In the genomic region with DNA sequence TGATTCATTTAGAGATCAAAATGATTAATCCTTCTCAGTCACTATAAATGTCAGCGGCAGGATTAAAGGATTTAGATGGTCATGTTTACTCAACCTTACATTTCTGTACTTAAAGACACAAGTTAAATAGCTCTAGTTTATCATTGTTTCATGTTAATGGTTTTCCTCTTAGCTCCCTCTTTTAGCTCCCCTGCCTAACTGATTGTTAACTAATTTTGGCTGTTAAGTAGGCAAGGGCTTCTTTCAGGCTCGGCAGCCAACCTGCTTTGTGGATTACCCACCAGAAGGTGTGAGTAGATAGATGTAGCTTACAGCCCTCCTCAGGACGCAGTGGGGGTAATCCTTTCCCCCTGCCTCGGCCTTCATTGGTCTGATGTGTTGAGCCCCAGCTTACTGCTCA, we compare ENCODE assay signal across 2 cellular contexts.
TF ChIP-seq lines count a peak whose summit lies in the region.

No MANE protein-coding gene starts in this region.

TF ChIP-seq in WTC11, 78 proteins besides CTCF, POLR2A, EP300 and RAD21 (continued from another document and continues in another):
- TF ChIP-seq, protein P1, sequence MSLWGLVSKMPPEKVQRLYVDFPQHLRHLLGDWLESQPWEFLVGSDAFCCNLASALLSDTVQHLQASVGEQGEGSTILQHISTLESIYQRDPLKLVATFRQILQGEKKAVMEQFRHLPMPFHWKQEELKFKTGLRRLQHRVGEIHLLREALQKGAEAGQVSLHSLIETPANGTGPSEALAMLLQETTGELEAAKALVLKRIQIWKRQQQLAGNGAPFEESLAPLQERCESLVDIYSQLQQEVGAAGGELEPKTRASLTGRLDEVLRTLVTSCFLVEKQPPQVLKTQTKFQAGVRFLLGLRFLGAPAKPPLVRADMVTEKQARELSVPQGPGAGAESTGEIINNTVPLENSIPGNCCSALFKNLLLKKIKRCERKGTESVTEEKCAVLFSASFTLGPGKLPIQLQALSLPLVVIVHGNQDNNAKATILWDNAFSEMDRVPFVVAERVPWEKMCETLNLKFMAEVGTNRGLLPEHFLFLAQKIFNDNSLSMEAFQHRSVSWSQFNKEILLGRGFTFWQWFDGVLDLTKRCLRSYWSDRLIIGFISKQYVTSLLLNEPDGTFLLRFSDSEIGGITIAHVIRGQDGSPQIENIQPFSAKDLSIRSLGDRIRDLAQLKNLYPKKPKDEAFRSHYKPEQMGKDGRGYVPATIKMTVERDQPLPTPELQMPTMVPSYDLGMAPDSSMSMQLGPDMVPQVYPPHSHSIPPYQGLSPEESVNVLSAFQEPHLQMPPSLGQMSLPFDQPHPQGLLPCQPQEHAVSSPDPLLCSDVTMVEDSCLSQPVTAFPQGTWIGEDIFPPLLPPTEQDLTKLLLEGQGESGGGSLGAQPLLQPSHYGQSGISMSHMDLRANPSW (CRISPR knock-in tag; conservative IDR thresholded peaks at IDR 0.05; ENCODE audit: low read depth), result no peak
- TF ChIP-seq ZNF671 (CRISPR knock-in tag; IDR thresholded peaks at IDR 0.05) (no peak), RORB (CRISPR knock-in tag; IDR thresholded peaks at IDR 0.05) (no peak), PRRX2 (CRISPR knock-in tag; IDR thresholded peaks at IDR 0.05) (no peak), NR2C2 (CRISPR knock-in tag; IDR thresholded peaks at IDR 0.05) (no peak), ZNF416 (CRISPR knock-in tag; IDR thresholded peaks at IDR 0.05) (no peak), CBFB (CRISPR knock-in tag; IDR thresholded peaks at IDR 0.05; ENCODE audit: low read depth) (no peak), ZNF121 (CRISPR knock-in tag; IDR thresholded peaks at IDR 0.05) (no peak), TEAD4 (CRISPR knock-in tag; IDR thresholded peaks at IDR 0.05) (no peak), SMAD3 (CRISPR knock-in tag; IDR thresholded peaks at IDR 0.05; ENCODE audit: borderline replicate concordance) (no peak), ZNF281 (CRISPR knock-in tag; IDR thresholded peaks at IDR 0.05) (no peak), RELA (CRISPR knock-in tag; IDR thresholded peaks at IDR 0.05; ENCODE audit: borderline replicate concordance) (no peak)
- TF ChIP-seq, protein P2, sequence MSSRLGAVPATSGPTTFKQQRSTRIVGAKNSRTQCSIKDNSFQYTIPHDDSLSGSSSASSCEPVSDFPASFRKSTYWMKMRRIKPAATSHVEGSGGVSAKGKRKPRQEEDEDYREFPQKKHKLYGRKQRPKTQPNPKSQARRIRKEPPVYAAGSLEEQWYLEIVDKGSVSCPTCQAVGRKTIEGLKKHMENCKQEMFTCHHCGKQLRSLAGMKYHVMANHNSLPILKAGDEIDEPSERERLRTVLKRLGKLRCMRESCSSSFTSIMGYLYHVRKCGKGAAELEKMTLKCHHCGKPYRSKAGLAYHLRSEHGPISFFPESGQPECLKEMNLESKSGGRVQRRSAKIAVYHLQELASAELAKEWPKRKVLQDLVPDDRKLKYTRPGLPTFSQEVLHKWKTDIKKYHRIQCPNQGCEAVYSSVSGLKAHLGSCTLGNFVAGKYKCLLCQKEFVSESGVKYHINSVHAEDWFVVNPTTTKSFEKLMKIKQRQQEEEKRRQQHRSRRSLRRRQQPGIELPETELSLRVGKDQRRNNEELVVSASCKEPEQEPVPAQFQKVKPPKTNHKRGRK (CRISPR knock-in tag; IDR thresholded peaks at IDR 0.05; ENCODE audit: borderline replicate concordance), result no peak
- TF ChIP-seq, protein P3, sequence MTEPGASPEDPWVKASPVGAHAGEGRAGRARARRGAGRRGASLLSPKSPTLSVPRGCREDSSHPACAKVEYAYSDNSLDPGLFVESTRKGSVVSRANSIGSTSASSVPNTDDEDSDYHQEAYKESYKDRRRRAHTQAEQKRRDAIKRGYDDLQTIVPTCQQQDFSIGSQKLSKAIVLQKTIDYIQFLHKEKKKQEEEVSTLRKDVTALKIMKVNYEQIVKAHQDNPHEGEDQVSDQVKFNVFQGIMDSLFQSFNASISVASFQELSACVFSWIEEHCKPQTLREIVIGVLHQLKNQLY (CRISPR knock-in tag; IDR thresholded peaks at IDR 0.05), result no peak

TF ChIP-seq in HepG2, 621 proteins besides CTCF, POLR2A, EP300 and RAD21 (continued from another document):
- TF ChIP-seq ZNF770 (CRISPR knock-in tag; IDR thresholded peaks at IDR 0.05) (no peak), ZNF430 (CRISPR knock-in tag; IDR thresholded peaks at IDR 0.05) (no peak), ZNF674 (CRISPR knock-in tag; IDR thresholded peaks at IDR 0.05; ENCODE audit: low read depth) (no peak), ZSCAN31 (CRISPR knock-in tag; IDR thresholded peaks at IDR 0.05; ENCODE audit: low read depth) (no peak), CERS6 (CRISPR knock-in tag; IDR thresholded peaks at IDR 0.05) (no peak), ZNF556 (CRISPR knock-in tag; IDR thresholded peaks at IDR 0.05; ENCODE audit: borderline replicate concordance) (no peak), ASH2L (IDR thresholded peaks at IDR 0.05; ENCODE audit: insufficient read length, low read depth, low read length) (no peak), KDM3A (CRISPR knock-in tag; IDR thresholded peaks at IDR 0.05; ENCODE audit: low read depth) (no peak), ZNF761 (CRISPR knock-in tag; conservative IDR thresholded peaks at IDR 0.05) (no peak), ZNF619 (CRISPR knock-in tag; IDR thresholded peaks at IDR 0.05) (no peak), ZNF17 (CRISPR knock-in tag; IDR thresholded peaks at IDR 0.05) (no peak), HOXA9 (CRISPR knock-in tag; IDR thresholded peaks at IDR 0.05; ENCODE audit: borderline replicate concordance) (no peak)
